10 cellular contexts compared by ENCODE assay signal in the genomic region with DNA sequence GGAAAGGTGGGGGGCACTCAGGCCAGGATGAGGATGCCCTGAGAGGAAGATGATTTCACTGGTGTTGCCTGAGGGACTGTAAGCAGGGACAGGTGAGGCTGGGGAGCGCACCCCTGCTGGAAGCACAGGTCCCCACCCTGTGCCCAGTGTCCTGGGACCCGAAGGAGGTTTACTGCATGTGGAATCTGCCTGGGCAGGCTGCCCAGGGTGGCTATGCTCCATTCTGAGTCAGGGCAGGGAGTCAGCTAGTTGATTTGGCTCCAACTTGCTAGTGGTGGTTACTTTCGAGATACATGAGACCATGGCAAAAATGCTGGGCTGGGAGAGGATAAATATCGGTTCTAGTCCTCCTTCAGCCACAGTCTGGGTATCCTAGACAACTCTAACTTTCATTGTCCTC. TPM values are rescaled to one million over a fixed set of nuclear protein-coding genes. Genes with fewer than 3 reads are reported as not detected.
DNase-seq lines count a peak whose midpoint lies in the region; ATAC-seq, FAIRE-seq and TF ChIP-seq lines count a peak whose summit lies in the region.
"Had no signal": no experiment of that assay in that cellular context is flagged by ENCODE, and none has a peak within 500 bp of the region (broad histone marks: within the 10 kb centered on the region; RNA-seq: fewer than 3 reads in every experiment).

No MANE protein-coding gene starts in this region.

- H3K9ac ChIP-seq in colonic mucosa (ENCODE audit: low read depth in 2 of 2, low read length in 2 of 2) (no peak overlapping the region), mesenchymal stem cell (ENCODE audit: low read length) (peak overlapping the region; percentile 13)

- no peaks in the 10 kb centered on the region for H3K36me3 ChIP-seq in colonic mucosa
- H3K36me3 ChIP-seq in mesenchymal stem cell (ENCODE audit: control insufficient read depth in 1 of 2, insufficient read depth in 2 of 2, low read depth in 1 of 2, low read length in 2 of 2): no peaks in the 10 kb centered on the region
- H3K36me3 ChIP-seq in testis (ENCODE audit: low read depth, missing control alignments): no peaks in the 10 kb centered on the region

- H2BK120ac ChIP-seq in mesenchymal stem cell (ENCODE audit: low read depth, low read length): no peak overlapping the region

- DNase-seq in LoVo (ENCODE audit: low spot score) (peak; percentile 31), colonic mucosa (peak; percentile 47), mesenchymal stem cell (no peak), urothelium cell line (ENCODE audit: low spot score) (peak; percentile 48), testis (no peak)
- no peak for DNase-seq in stimulated activated naive CD8-positive, alpha-beta T cell treated with anti-CD3 and anti-CD28 coated beads, Interleukin-15, Interleukin-2, amounts not matched to agents 100 U/mL and 50 U/mL, for 24 hours
- DNase-seq in activated CD4-positive, alpha-beta T cell treated with anti-CD3 and anti-CD28 coated beads, Interleukin-2, amount 50 U/mL, for 1 hour: no peak
- DNase-seq: activated naive CD4-positive, alpha-beta T cell treated with anti-CD3 and anti-CD28 coated beads for 36 hours; GF-D8 had no signal

- H3K4me3 ChIP-seq in colonic mucosa (no peak overlapping the region), mesenchymal stem cell (ENCODE audit: insufficient read depth in 1 of 2, low read depth in 1 of 2, low read length in 2 of 2) (no peak overlapping the region), testis (no peak overlapping the region)

- TF ChIP-seq POLR2A in testis (IDR thresholded peaks at IDR 0.05): no peak

- TF ChIP-seq CTCF in colonic mucosa (IDR thresholded peaks at IDR 0.05) (no peak), testis (IDR thresholded peaks at IDR 0.05) (no peak)

- no peak overlapping the region for H2BK15ac ChIP-seq in mesenchymal stem cell (ENCODE audit: low read depth, poor library complexity, severe bottlenecking)

- H3K4ac ChIP-seq in mesenchymal stem cell (ENCODE audit: low read depth in 1 of 2, low read length in 2 of 2): no peak overlapping the region

- no peak overlapping the region for H4K8ac ChIP-seq in mesenchymal stem cell (ENCODE audit: low read length)

- H4K91ac ChIP-seq in mesenchymal stem cell (ENCODE audit: low read length): no peak overlapping the region

- no peak overlapping the region for H3K18ac ChIP-seq in mesenchymal stem cell (ENCODE audit: low read depth in 1 of 2, low read length in 2 of 2)

- no peak overlapping the region for H2AK5ac ChIP-seq in mesenchymal stem cell (ENCODE audit: low read length, severe bottlenecking)

- H3K14ac ChIP-seq in mesenchymal stem cell (ENCODE audit: low read length in 2 of 2): no peak overlapping the region

- no peak overlapping the region for H2AFZ ChIP-seq in mesenchymal stem cell (ENCODE audit: low read depth, low read length)

- H2BK12ac ChIP-seq in mesenchymal stem cell (ENCODE audit: low read length in 2 of 2): no peak overlapping the region

- no peak overlapping the region for H3K4me2 ChIP-seq in mesenchymal stem cell (ENCODE audit: low read length, poor library complexity, severe bottlenecking)

- no peaks in the 10 kb centered on the region for H3K4me1 ChIP-seq in colonic mucosa
- peaks cover 4% of the 10 kb centered on the region for H3K4me1 ChIP-seq in mesenchymal stem cell (ENCODE audit: control insufficient read depth, insufficient read depth, low read depth, low read length)
- H3K4me1 ChIP-seq in testis: peaks cover 7% of the 10 kb centered on the region

- no peaks in the 10 kb centered on the region for H3K79me1 ChIP-seq in mesenchymal stem cell (replicated peaks; ENCODE audit: low read length, poor library complexity, severe bottlenecking)

- no peak overlapping the region for H2BK5ac ChIP-seq in mesenchymal stem cell (ENCODE audit: low read depth, low read length, poor library complexity, severe bottlenecking)

- H3K27ac ChIP-seq in colonic mucosa: no peak overlapping the region
- H3K27ac ChIP-seq in mesenchymal stem cell (ENCODE audit: low read length, poor library complexity, severe bottlenecking): no peak overlapping the region
- H3K27ac ChIP-seq in testis: no peak overlapping the region

- H3K9me3 ChIP-seq in colonic mucosa (no peaks in the 10 kb centered on the region), mesenchymal stem cell (ENCODE audit: control insufficient read depth, low read length) (no peaks in the 10 kb centered on the region), testis (no peaks in the 10 kb centered on the region)

- peak; percentile 88 for FAIRE-seq in urothelium cell line (lab: Jason Lieb, UNC)
- FAIRE-seq: frontal cortex had no signal

- WGBS in mesenchymal stem cell: 90% methylated on average over 4 of the region's 4 CpGs
- WGBS in testis, 2 donors: 52 to 56% methylated on average over 4 of the region's 4 CpGs

- no peaks in the 10 kb centered on the region for H3K27me3 ChIP-seq in colonic mucosa
- peaks cover 31 to 54% of the 10 kb centered on the region in 2 experiments for H3K27me3 ChIP-seq in mesenchymal stem cell (ENCODE audit: control insufficient read depth in 1 of 2, insufficient read depth in 1 of 2, low read length in 2 of 2)
- no peaks in the 10 kb centered on the region for H3K27me3 ChIP-seq in testis

- no peak for ATAC-seq in stimulated activated naive CD8-positive, alpha-beta T cell treated with anti-CD3 and anti-CD28 coated beads, Interleukin-15, Interleukin-2, amounts not matched to agents 100 U/mL and 50 U/mL, for 24 hours

- no peak overlapping the region for H3K23ac ChIP-seq in mesenchymal stem cell (ENCODE audit: low read length in 2 of 2)

- intact Hi-C loops in colonic mucosa (cut with DNase I): no loop called here
- intact Hi-C loops in testis (cut with DNase I; ENCODE audit: low total_unique reads): loop anchor here (10.0 kb wide), 1 partner anchor 550 kb away; no protein-coding TSS in a partner anchor

RNA-seq across cellular contexts. Expression of gene TLR5, which starts 7.9 kb away (rescaled TPM):
- total RNA-seq in colonic mucosa: 1 to 10 TPM; 1.7 to 3.0 TPM
- polyA plus RNA-seq in mesenchymal stem cell (2013, experiment 1 of 2): 0.12 TPM
- 0.16 TPM for polyA plus RNA-seq in mesenchymal stem cell (2013, experiment 2 of 2)
- total RNA-seq in testis: 10 to 100 TPM in 1 of 2 donors, 1 to 10 TPM in 1; 4.2 to 13.8 TPM
- 5.4 TPM for polyA plus RNA-seq in testis (ENCODE audit: insufficient read depth, low read depth, low replicate concordance)

Comparison
In these comparisons a context has a peak if more than half of its experiments do, and no peak if none do; other contexts are left out.
1. DNase-seq: peak in LoVo (single experiment), colonic mucosa (single experiment) and urothelium cell line (single experiment); none in mesenchymal stem cell (single experiment), stimulated activated naive CD8-positive, alpha-beta T cell treated with anti-CD3 and anti-CD28 coated beads, Interleukin-15, Interleukin-2, amounts not matched to agents 100 U/mL and 50 U/mL, for 24 hours (single experiment), testis (single experiment) and activated CD4-positive, alpha-beta T cell treated with anti-CD3 and anti-CD28 coated beads, Interleukin-2, amount 50 U/mL, for 1 hour (single experiment).